In genomic region chr5:150356575-150357284, GRCh38 we compare ENCODE assay signal across 8 cellular contexts. TPM values are rescaled to one million over a fixed set of nuclear protein-coding genes. Genes with fewer than 3 reads are reported as not detected.
A peak's percentile ranks its signal among the peaks of the same experiment; 100 is the strongest.
DNase-seq lines count a peak whose midpoint lies in the region; ATAC-seq, FAIRE-seq and TF ChIP-seq lines count a peak whose summit lies in the region.

No MANE protein-coding gene starts in this region.

- no peak for TF ChIP-seq EP300 in ovary (IDR thresholded peaks at IDR 0.05)

- H3K79me2 ChIP-seq in PC-3 (ENCODE audit: low read length) (peaks cover 42% of the 10 kb centered on the region), endothelial cell of umbilical vein (ENCODE audit: control insufficient read depth, insufficient read depth, low read length) (peaks cover 31% of the 10 kb centered on the region)

- WGBS in ovary, 3 donors = 49 to 59% (median 52%) methylated on average over 10 of the region's 10 CpGs

- H2AFZ ChIP-seq in PC-3 (ENCODE audit: low read length) (peak overlapping the region; percentile 89), endothelial cell of umbilical vein (ENCODE audit: low read depth, low read length) (peak overlapping the region; percentile 97)

- H3K27ac ChIP-seq in CD8-positive, alpha-beta memory T cell (ENCODE audit: low read depth, low read length) = no peak overlapping the region
- H3K27ac ChIP-seq in PC-3 (ENCODE audit: low read length) (no peak overlapping the region), endothelial cell of umbilical vein (ENCODE audit: insufficient read depth, low read depth, low read length) (no peak overlapping the region), ovary (no peak overlapping the region)

- BruUV-seq in PC-3 (replicated peaks; lab: Mats Ljungman, UMichigan) = TSS peak; percentile 73
- BruUV-seq in endothelial cell of umbilical vein (replicated peaks; lab: Mats Ljungman, UMichigan) = no TSS peak

- no peak for TF ChIP-seq POLR2A in endothelial cell of umbilical vein (IDR thresholded peaks at IDR 0.05; ENCODE audit: low read depth, low read length)
- no peak for TF ChIP-seq POLR2A in ovary (IDR thresholded peaks at IDR 0.05)

- H3K9me1 ChIP-seq in endothelial cell of umbilical vein (replicated peaks; ENCODE audit: control insufficient read depth, extremely low read depth, insufficient read depth, low read length) = no peaks in the 10 kb centered on the region

- ATAC-seq in PC-3 (no peak), HG03571 (IDR thresholded peaks at IDR 0.05; ENCODE audit: unreplicated experiment) (no peak)

- DNase-seq in CD8-positive, alpha-beta memory T cell = no peak
- DNase-seq in PC-3 = no peak
- no peak for DNase-seq in endothelial cell of umbilical vein (ENCODE audit: low read depth, low spot score)
- no peak for DNase-seq in ovary
- DNase-seq in GM13977 (ENCODE audit: low spot score) = no peak
- DNase-seq in DMS79 (lab: John Stamatoyannopoulos, UW) = no peak
- DNase-seq in NOMO-1 (lab: John Stamatoyannopoulos, UW; ENCODE audit: unreplicated experiment in 2 of 2) = no peak

- in situ Hi-C loops in GM13977 (cut with MboI; ENCODE audit: low pct_unique_long_range_greater_than_20kb, low sequenced_read_pairs, unreplicated experiment) = no loop called here

- FAIRE-seq in endothelial cell of umbilical vein (lab: Jason Lieb, UNC) = no peak

- peak overlapping the region; percentile 84 for H3K4me2 ChIP-seq in PC-3 (ENCODE audit: low read length)
- peak overlapping the region; percentile 79 for H3K4me2 ChIP-seq in endothelial cell of umbilical vein (ENCODE audit: insufficient read depth, low read length)

- peaks cover 0 to 2% of the 10 kb centered on the region in 2 donors for H3K27me3 Mint-ChIP-seq in CD8-positive, alpha-beta memory T cell

- dilution Hi-C loops in endothelial cell of umbilical vein (cut with MboI; ENCODE audit: extremely low pct_ligation_motif_present, low sequenced_read_pairs) = no loop called here

- no peaks in the 10 kb centered on the region for H3F3A ChIP-seq in PC-3 (ENCODE audit: low read length, unreplicated experiment)

- peaks cover 8% of the 10 kb centered on the region for H3K36me3 ChIP-seq in CD8-positive, alpha-beta memory T cell (ENCODE audit: insufficient read depth, low read length)
- peaks cover 21% of the 10 kb centered on the region for H3K36me3 ChIP-seq in PC-3 (ENCODE audit: low read depth, low read length)
- H3K36me3 ChIP-seq in endothelial cell of umbilical vein (ENCODE audit: control insufficient read depth in 2 of 2, extremely low read depth in 1 of 2, insufficient read depth in 2 of 2, low read length in 2 of 2) = peaks cover 0 to 8% of the 10 kb centered on the region in 2 experiments
- no peaks in the 10 kb centered on the region for H3K36me3 ChIP-seq in ovary

- H3K9me3 ChIP-seq in CD8-positive, alpha-beta memory T cell (ENCODE audit: low read length) = no peaks in the 10 kb centered on the region
- H3K9me3 ChIP-seq in PC-3 (ENCODE audit: low read length) (no peaks in the 10 kb centered on the region), endothelial cell of umbilical vein (replicated peaks; ENCODE audit: control insufficient read depth, insufficient read depth, low read length) (no peaks in the 10 kb centered on the region), ovary (no peaks in the 10 kb centered on the region)

- H3K4me3 Mint-ChIP-seq in CD8-positive, alpha-beta memory T cell = peak overlapping the region; percentile 81 to 95 (median 90)

- H3K9ac ChIP-seq in PC-3 (ENCODE audit: low read length) (peak overlapping the region; percentile 8; the same call in 1 of the 2 replicates), endothelial cell of umbilical vein (replicated peaks; ENCODE audit: extremely low read depth, insufficient read depth, low read length) (peak overlapping the region; percentile 8)

- intact Hi-C loops in PC-3 (cut with micrococcal nuclease) (loop anchor here (1.0 to 2.0 kb wide), 2 partner anchors 54 to 80 kb away; partner anchors contain the start of gene ARSI), endothelial cell of umbilical vein (cut with micrococcal nuclease) (loop anchor here (2.0 kb wide), 1 partner anchor 80 kb away; no protein-coding TSS in a partner anchor), ovary (cut with DNase I) (loop anchor here in 1 of 4 donors (10.0 kb wide), 1 partner anchor 222 kb away; no protein-coding TSS in a partner anchor)

- H3K36me3 Mint-ChIP-seq in CD8-positive, alpha-beta memory T cell = peaks cover 0 to 24% (median 5%) of the 10 kb centered on the region in 3 donors

- H3K4me1 ChIP-seq in CD8-positive, alpha-beta memory T cell (ENCODE audit: insufficient read depth, low read length) = peaks cover 28% of the 10 kb centered on the region
- peaks cover 19% of the 10 kb centered on the region; the same call in 1 of the 2 replicates for H3K4me1 ChIP-seq in PC-3 (ENCODE audit: insufficient read depth, low read length)
- peaks cover 3% of the 10 kb centered on the region for H3K4me1 ChIP-seq in endothelial cell of umbilical vein (ENCODE audit: control insufficient read depth, extremely low read depth, insufficient read depth, low read length)
- H3K4me1 ChIP-seq in ovary (ENCODE audit: insufficient read depth) = peaks cover 5% of the 10 kb centered on the region

- CTCF ChIA-PET in CD8-positive, alpha-beta memory T cell (lab: Charles Lee) = interaction anchor here (1.0 kb wide), 1 partner anchor 94 kb away, joined by 3 read pairs; no protein-coding TSS in a partner anchor
- CTCF ChIA-PET in PC-3 (lab: Charles Lee) (no interaction called here), endothelial cell of umbilical vein (lab: Charles Lee) (interaction anchor here (0.6 kb wide), 1 partner anchor 101 kb away, joined by 3 read pairs; no protein-coding TSS in a partner anchor)

- H3K4me3 ChIP-seq in CD8-positive, alpha-beta memory T cell (ENCODE audit: low read length) = peak overlapping the region; percentile 37
- H3K4me3 ChIP-seq in PC-3 (ENCODE audit: low read length) (peak overlapping the region; percentile 94), endothelial cell of umbilical vein (replicated peaks in 1 of 3; ENCODE audit: insufficient read depth in 1 of 3, low read depth in 1 of 3, low read length in 3 of 3) (peak overlapping the region; percentile 2 to 89 (median 64)), ovary (peak overlapping the region; percentile 73)

- no peak for TF ChIP-seq CTCF in PC-3 (conservative IDR thresholded peaks at IDR 0.05; ENCODE audit: low read depth, low read length)
- TF ChIP-seq CTCF in endothelial cell of umbilical vein (IDR thresholded peaks at IDR 0.05; ENCODE audit: extremely low read depth in 1 of 2, insufficient read depth in 1 of 2, low read depth in 1 of 2, low read length in 2 of 2) = no peak
- TF ChIP-seq CTCF in ovary (IDR thresholded peaks at IDR 0.05) = no peak
- TF ChIP-seq CTCF in GM13977 (IDR thresholded peaks at IDR 0.05; ENCODE audit: extremely low read depth, insufficient read depth, missing control alignments) = no peak

- POLR2A ChIA-PET in CD8-positive, alpha-beta memory T cell (lab: Charles Lee) = interaction anchor here (1.6 kb wide), 1 partner anchor 54 kb away, joined by 4 read pairs; no protein-coding TSS in a partner anchor
- POLR2A ChIA-PET in PC-3 (lab: Charles Lee; ENCODE audit: unreplicated experiment) = no interaction called here
- POLR2A ChIA-PET in endothelial cell of umbilical vein (lab: Charles Lee) = no interaction called here

- no peaks in the 10 kb centered on the region for H3K9me3 Mint-ChIP-seq in CD8-positive, alpha-beta memory T cell

- H3K27ac Mint-ChIP-seq in CD8-positive, alpha-beta memory T cell = peak overlapping the region; percentile 82 to 97 (median 94)

- no peaks in the 10 kb centered on the region for H3K9me2 ChIP-seq in PC-3 (replicated peaks; ENCODE audit: low read length)

- H3K4me1 Mint-ChIP-seq in CD8-positive, alpha-beta memory T cell = peaks cover 42 to 50% (median 43%) of the 10 kb centered on the region in 3 donors

- no peaks in the 10 kb centered on the region for H3K27me3 ChIP-seq in CD8-positive, alpha-beta memory T cell (ENCODE audit: insufficient read depth, low read length, poor library complexity, severe bottlenecking)
- H3K27me3 ChIP-seq in PC-3 (ENCODE audit: low read length) (no peaks in the 10 kb centered on the region), endothelial cell of umbilical vein (ENCODE audit: control insufficient read depth in 2 of 2, insufficient read depth in 2 of 2, low read length in 2 of 2) (no peaks in the 10 kb centered on the region), ovary (no peaks in the 10 kb centered on the region)

- H4K20me1 ChIP-seq in PC-3 (ENCODE audit: low read length) = 0 out of 2 replicates have a peak, but pooled peaks cover 6% of the 10 kb centered on the region
- H4K20me1 ChIP-seq in endothelial cell of umbilical vein (replicated peaks; ENCODE audit: control insufficient read depth, extremely low read depth, insufficient read depth, low read length) = no peaks in the 10 kb centered on the region

RNA-seq across cellular contexts. Expression of gene TCOF1, which starts 0.8 kb away (rescaled TPM):
- 100 to 1,000 TPM; 116 to 120 TPM for total RNA-seq in CD8-positive, alpha-beta memory T cell
- polyA plus RNA-seq in CD8-positive, alpha-beta memory T cell = 33.1 TPM
- total RNA-seq in PC-3 (2014; rRNA removed) (113 and 149 TPM in 2 replicates), endothelial cell of umbilical vein (47.2 and 52.0 TPM in 2 replicates), ovary (10 to 100 TPM; 16.9 to 38.3 (median 31.2) TPM)
- polyA plus RNA-seq in endothelial cell of umbilical vein (10.5 and 11.2 TPM in 2 replicates), ovary (10 to 100 TPM; 16.7 to 25.4 TPM)
- 15.9 and 16.3 TPM in 2 replicates for polyA plus RNA-seq in endothelial cell of umbilical vein (2011; cell fraction: cytosol; rRNA removed)
- 42.8 and 47.0 TPM in 2 replicates for polyA plus RNA-seq in endothelial cell of umbilical vein (2011; cell fraction: nucleus; rRNA removed)
- 21.7 and 23.2 TPM in 2 replicates for polyA plus RNA-seq in endothelial cell of umbilical vein (2012)
- 11.9 and 13.8 TPM in 2 replicates for polyA minus RNA-seq in endothelial cell of umbilical vein
- polyA minus RNA-seq in endothelial cell of umbilical vein (2011; cell fraction: cytosol; rRNA and poly(A)+ RNA removed) = 31.6 TPM
- 17.5 and 18.7 TPM in 2 replicates for polyA minus RNA-seq in endothelial cell of umbilical vein (2011; cell fraction: nucleus; rRNA and poly(A)+ RNA removed)

RNA-seq across cellular contexts. Expression of gene ARSI, which starts 54.0 kb away (rescaled TPM):
- not detected for total RNA-seq in CD8-positive, alpha-beta memory T cell
- not detected for polyA plus RNA-seq in CD8-positive, alpha-beta memory T cell
- total RNA-seq in PC-3 (2014; rRNA removed) (5.9 and 6.3 TPM in 2 replicates), endothelial cell of umbilical vein (0.20 TPM in 1 of 2 replicates, not detected in the other), ovary (1 to 10 TPM in 4 of 7 donors, under 1 TPM in 3; 0.15 to 1.4 (median 1.1) TPM)
- polyA plus RNA-seq in endothelial cell of umbilical vein (0.03 and 0.17 TPM in 2 replicates), ovary (under 1 TPM; 0.35 to 0.63 TPM)
- polyA plus RNA-seq in endothelial cell of umbilical vein (2011; cell fraction: cytosol; rRNA removed) = 0.06 and 0.07 TPM in 2 replicates
- 0.10 TPM in 1 of 2 replicates, not detected in the other for polyA plus RNA-seq in endothelial cell of umbilical vein (2011; cell fraction: nucleus; rRNA removed)
- polyA plus RNA-seq in endothelial cell of umbilical vein (2012) = 0.29 and 0.57 TPM in 2 replicates
- not detected in 2 replicates for polyA minus RNA-seq in endothelial cell of umbilical vein
- not detected for polyA minus RNA-seq in endothelial cell of umbilical vein (2011; cell fraction: cytosol; rRNA and poly(A)+ RNA removed)
- not detected in 2 replicates for polyA minus RNA-seq in endothelial cell of umbilical vein (2011; cell fraction: nucleus; rRNA and poly(A)+ RNA removed)

RNA-seq across cellular contexts. Expression of gene CD74, which starts 56.0 kb away (rescaled TPM):
- 100 to 1,000 TPM; 319 to 324 TPM for total RNA-seq in CD8-positive, alpha-beta memory T cell
- polyA plus RNA-seq in CD8-positive, alpha-beta memory T cell = 1,273 TPM
- 0.22 and 0.52 TPM in 2 replicates for total RNA-seq in PC-3 (2014; rRNA removed)
- 0.76 and 1.3 TPM in 2 replicates for total RNA-seq in endothelial cell of umbilical vein
- polyA plus RNA-seq in endothelial cell of umbilical vein = 0.56 and 0.62 TPM in 2 replicates
- polyA plus RNA-seq in endothelial cell of umbilical vein (2011; cell fraction: cytosol; rRNA removed) = 0.34 and 0.49 TPM in 2 replicates
- 0.12 and 0.29 TPM in 2 replicates for polyA plus RNA-seq in endothelial cell of umbilical vein (2011; cell fraction: nucleus; rRNA removed)
- polyA plus RNA-seq in endothelial cell of umbilical vein (2012) = 1.1 and 2.6 TPM in 2 replicates
- polyA minus RNA-seq in endothelial cell of umbilical vein = 0.32 and 0.91 TPM in 2 replicates
- not detected for polyA minus RNA-seq in endothelial cell of umbilical vein (2011; cell fraction: cytosol; rRNA and poly(A)+ RNA removed)
- not detected in 2 replicates for polyA minus RNA-seq in endothelial cell of umbilical vein (2011; cell fraction: nucleus; rRNA and poly(A)+ RNA removed)
- 100 to 1,000 TPM in 6 of 7 donors, 10 to 100 TPM in 1; 96.9 to 750 (median 384) TPM for total RNA-seq in ovary
- 1,000 to 10,000 TPM in 1 of 2 donors, 100 to 1,000 TPM in 1; 280 to 1,292 TPM for polyA plus RNA-seq in ovary

Comparison
In these comparisons a context has a peak if more than half of its experiments do, and no peak if none do; other contexts are left out.
1. H3K4me3 ChIP-seq: peak in every context shown above with its lines; median percentile 94 in PC-3; 73 in ovary; 64 in endothelial cell of umbilical vein; 37 in CD8-positive, alpha-beta memory T cell.
2. RNA of gene CD74, which starts 56.0 kb away (total RNA-seq): 96.9 to 750 TPM in ovary and 319 to 324 TPM in CD8-positive, alpha-beta memory T cell; 0.76 to 1.3 TPM in endothelial cell of umbilical vein and 0.22 to 0.52 TPM in PC-3; every median in the first group is over 10 times any median in the second.